ENCODE assay signal across 24 cellular contexts in the genomic region with DNA sequence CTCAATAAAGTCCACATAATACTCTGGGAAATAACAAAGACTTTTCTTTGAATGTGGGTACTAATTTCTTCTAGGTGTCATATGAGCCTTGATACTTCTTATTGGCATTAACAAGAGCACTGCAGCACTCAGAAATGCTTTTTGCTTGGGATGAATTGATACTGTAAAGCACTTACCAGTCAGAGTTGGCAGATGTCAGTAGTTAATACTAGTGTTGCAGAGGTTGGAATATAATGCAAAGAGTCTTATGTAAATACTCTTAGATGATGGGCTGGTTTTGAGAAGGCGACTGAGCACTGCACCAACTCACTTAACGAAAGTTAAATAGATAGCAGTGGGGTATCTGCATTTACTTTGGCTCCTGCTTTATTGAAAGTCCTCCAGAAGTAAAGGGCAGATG. TPM values are rescaled to one million over a fixed set of nuclear protein-coding genes. Genes with fewer than 3 reads are reported as not detected.
DNase-seq lines count a peak whose midpoint lies in the region; ATAC-seq and TF ChIP-seq lines count a peak whose summit lies in the region.
"Had no signal": no experiment of that assay in that cellular context is flagged by ENCODE, and none has a peak within 500 bp of the region (broad histone marks: within the 10 kb centered on the region; RNA-seq: fewer than 3 reads in every experiment).

No MANE protein-coding gene starts in this region.

- no peaks in the 10 kb centered on the region for H3K27me3 ChIP-seq in neural cell (ENCODE audit: insufficient read depth, low read depth, low read length)
- H3K27me3 ChIP-seq: transverse colon had no signal

- POLR2A ChIA-PET in activated CD4-positive, alpha-beta T cell treated with anti-CD3 and anti-CD28 coated beads for 36 hours (lab: Charles Lee): no interaction called here

- H3K9me2 ChIP-seq in neural cell (ENCODE audit: insufficient read depth, low read length): no peaks in the 10 kb centered on the region
- H3K9me2 ChIP-seq: SK-N-SH had no signal

- no peak overlapping the region for H3K27ac Mint-ChIP-seq in activated CD4-positive, alpha-beta T cell treated with anti-CD3 and anti-CD28 coated beads for 36 hours
- H3K27ac Mint-ChIP-seq: activated naive CD8-positive, alpha-beta T cell treated with anti-CD3 and anti-CD28 coated beads for 36 hours; activated T-helper 2 cell treated with anti-CD3 and anti-CD28 coated beads, Interferon-gamma antibody, Interleukin-2, Interleukin-4, amounts not matched to agents 10 μg/mL and 5 μg/mL and 100 μg/mL, durations not matched to agents 14 hours and 24 hours and 36 hours; CD8-positive, alpha-beta T cell; nephron progenitor cell had no signal

- no peak overlapping the region for H2AFZ ChIP-seq in neural cell (ENCODE audit: low read depth, low read length)

- TF ChIP-seq RAD21 in neural cell (conservative IDR thresholded peaks at IDR 0.05): no peak

- TF ChIP-seq CTCF in neural cell (IDR thresholded peaks at IDR 0.05; ENCODE audit: poor library complexity, severe bottlenecking): no peak

- H3K36me3 Mint-ChIP-seq in activated CD4-positive, alpha-beta T cell treated with anti-CD3 and anti-CD28 coated beads for 36 hours (ENCODE audit: low read depth): no peaks in the 10 kb centered on the region
- H3K36me3 Mint-ChIP-seq: activated naive CD8-positive, alpha-beta T cell treated with anti-CD3 and anti-CD28 coated beads for 36 hours; CD8-positive, alpha-beta T cell had no signal

- CTCF ChIA-PET in activated CD4-positive, alpha-beta T cell treated with anti-CD3 and anti-CD28 coated beads for 36 hours (lab: Charles Lee): no interaction called here

- peaks cover 19% of the 10 kb centered on the region for H3K27me3 Mint-ChIP-seq in activated CD4-positive, alpha-beta T cell treated with anti-CD3 and anti-CD28 coated beads for 36 hours

- no peaks in the 10 kb centered on the region for H3K79me2 ChIP-seq in neural cell (replicated peaks; ENCODE audit: insufficient read depth, low read length)

- no peaks in the 10 kb centered on the region for H3K4me1 Mint-ChIP-seq in activated CD4-positive, alpha-beta T cell treated with anti-CD3 and anti-CD28 coated beads for 36 hours
- H3K4me1 Mint-ChIP-seq: activated naive CD8-positive, alpha-beta T cell treated with anti-CD3 and anti-CD28 coated beads for 36 hours; nephron progenitor cell had no signal

- peaks cover 10% of the 10 kb centered on the region for H3F3A ChIP-seq in neural cell (ENCODE audit: insufficient read depth, low read length, poor library complexity, severe bottlenecking)

- no peak overlapping the region for H3K4me3 Mint-ChIP-seq in activated CD4-positive, alpha-beta T cell treated with anti-CD3 and anti-CD28 coated beads for 36 hours
- H3K4me3 Mint-ChIP-seq: activated naive CD8-positive, alpha-beta T cell treated with anti-CD3 and anti-CD28 coated beads for 36 hours; CD8-positive, alpha-beta T cell; nephron progenitor cell had no signal

- peak overlapping the region; percentile 19 for H3K4me3 ChIP-seq in neural cell (ENCODE audit: low read length)
- H3K4me3 ChIP-seq: stomach, transverse colon had no signal

- TF ChIP-seq EP300 in neural cell (conservative IDR thresholded peaks at IDR 0.05; ENCODE audit: poor library complexity, severe bottlenecking): peak; percentile 87

- DNase-seq in DMS 273 (lab: John Stamatoyannopoulos, UW; ENCODE audit: unreplicated experiment): peak; percentile 22
- no peak for DNase-seq in DMS 273 treated with DMSO at 0.1 percent for 48 hours (lab: John Stamatoyannopoulos, UW)
- peak; percentile 37 to 84 for DNase-seq in NCI-H2081 (lab: John Stamatoyannopoulos, UW)
- peak; percentile 99 for DNase-seq in NCI-H510A treated with DMSO at 0.1 percent for 48 hours (lab: John Stamatoyannopoulos, UW)
- DNase-seq in NCI-H82 (lab: John Stamatoyannopoulos, UW): no peak
- DNase-seq in activated CD4-positive, alpha-beta T cell treated with anti-CD3 and anti-CD28 coated beads for 36 hours: no peak
- DNase-seq in left cardiac atrium: no peak
- DNase-seq: activated CD8-positive, alpha-beta memory T cell treated with anti-CD3 and anti-CD28 coated beads, Interleukin-2, amount 50 U/mL, for 4 hours; activated naive CD8-positive, alpha-beta T cell treated with anti-CD3 and anti-CD28 coated beads for 36 hours; AML-193; CD8-positive, alpha-beta T cell; cerebellar nuclear complex; EL; GOT3; nephron progenitor cell; RPMI8226; SK-N-SH; stomach; transverse colon had no signal

- H4K20me1 ChIP-seq in neural cell (ENCODE audit: insufficient read depth): no peaks in the 10 kb centered on the region

- no peaks in the 10 kb centered on the region for H3K9me3 Mint-ChIP-seq in activated CD4-positive, alpha-beta T cell treated with anti-CD3 and anti-CD28 coated beads for 36 hours (ENCODE audit: low read depth)
- H3K9me3 Mint-ChIP-seq: activated naive CD8-positive, alpha-beta T cell treated with anti-CD3 and anti-CD28 coated beads for 36 hours; activated T-helper 2 cell treated with anti-CD3 and anti-CD28 coated beads, Interferon-gamma antibody, Interleukin-2, Interleukin-4, amounts not matched to agents 10 μg/mL and 5 μg/mL and 100 μg/mL, durations not matched to agents 14 hours and 24 hours and 36 hours; CD8-positive, alpha-beta T cell; nephron progenitor cell had no signal

- H3K27ac ChIP-seq in neural cell (ENCODE audit: low read length): no peak overlapping the region
- H3K27ac ChIP-seq: 22Rv1, stomach, transverse colon had no signal

- H3K9ac ChIP-seq in neural cell (ENCODE audit: low read length): no peak overlapping the region
- H3K9ac ChIP-seq: SK-N-SH had no signal

- ATAC-seq in activated CD4-positive, alpha-beta T cell treated with anti-CD3 and anti-CD28 coated beads for 36 hours: no peak
- ATAC-seq in left cardiac atrium: no peak
- ATAC-seq: CD8-positive, alpha-beta T cell; left lobe of liver; sciatic nerve had no signal

- peak overlapping the region; percentile 23 for H3K4me2 ChIP-seq in neural cell (ENCODE audit: low read length)
- H3K4me2 ChIP-seq: SK-N-SH had no signal

- intact Hi-C loops in activated CD4-positive, alpha-beta T cell treated with anti-CD3 and anti-CD28 coated beads for 36 hours (cut with DNase I, micrococcal nuclease): no loop called here
- intact Hi-C loops in left cardiac atrium (cut with DNase I): no loop called here

- no peaks in the 10 kb centered on the region for H3K36me3 ChIP-seq in neural cell (ENCODE audit: insufficient read depth, low read length)
- H3K36me3 ChIP-seq: stomach, transverse colon had no signal

- H3K9me3 ChIP-seq in neural cell (ENCODE audit: low read length): no peaks in the 10 kb centered on the region
- H3K9me3 ChIP-seq: SK-N-SH, transverse colon had no signal

TF ChIP-seq in neural cell, 6 proteins besides CTCF, POLR2A, EP300 and RAD21:
- TF ChIP-seq SMC3 (conservative IDR thresholded peaks at IDR 0.05; ENCODE audit: poor library complexity) (no peak), POLR2AphosphoS5 (IDR thresholded peaks at IDR 0.05) (peak; percentile 65), EZH2 (IDR thresholded peaks at IDR 0.05; ENCODE audit: borderline replicate concordance, insufficient read depth, low read length, poor library complexity, severe bottlenecking) (no peak)

RNA-seq across cellular contexts. Expression of a gene that starts 25.6 kb away (rescaled TPM):
- polyA plus RNA-seq in neural cell: 52.1 and 72.2 TPM in 2 replicates
- 48.0 and 51.2 TPM in 2 replicates for polyA minus RNA-seq in neural cell
- total RNA-seq in activated CD4-positive, alpha-beta T cell treated with anti-CD3 and anti-CD28 coated beads for 36 hours: 10 to 100 TPM; 32.8 to 33.0 TPM
- total RNA-seq in left cardiac atrium: 10 to 100 TPM; 12.6 to 13.2 TPM

Comparison
In these comparisons a context has a peak if more than half of its experiments do, and no peak if none do; other contexts are left out.
1. DNase-seq: peak in DMS 273 (single experiment), NCI-H2081 (2 of 2) and NCI-H510A treated with DMSO at 0.1 percent for 48 hours (single experiment); none in DMS 273 treated with DMSO at 0.1 percent for 48 hours (single experiment), NCI-H82 (single experiment), activated CD4-positive, alpha-beta T cell treated with anti-CD3 and anti-CD28 coated beads for 36 hours (single experiment) and left cardiac atrium (single experiment).